Comparison of ENCODE assay signal across 1 cellular context in genomic region chr18:79801641-79802040, GRCh38.
TF ChIP-seq lines count a peak whose summit lies in the region.

No MANE protein-coding gene starts in this region.

TF ChIP-seq in IMR-90, 13 proteins besides CTCF, POLR2A, EP300 and RAD21 (continued from another document):
- TF ChIP-seq, protein P1, sequence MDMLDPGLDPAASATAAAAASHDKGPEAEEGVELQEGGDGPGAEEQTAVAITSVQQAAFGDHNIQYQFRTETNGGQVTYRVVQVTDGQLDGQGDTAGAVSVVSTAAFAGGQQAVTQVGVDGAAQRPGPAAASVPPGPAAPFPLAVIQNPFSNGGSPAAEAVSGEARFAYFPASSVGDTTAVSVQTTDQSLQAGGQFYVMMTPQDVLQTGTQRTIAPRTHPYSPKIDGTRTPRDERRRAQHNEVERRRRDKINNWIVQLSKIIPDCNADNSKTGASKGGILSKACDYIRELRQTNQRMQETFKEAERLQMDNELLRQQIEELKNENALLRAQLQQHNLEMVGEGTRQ (IDR thresholded peaks at IDR 0.05; ENCODE audit: low read depth, low read length), result no peak
- no peak for TF ChIP-seq NFE2L2 (IDR thresholded peaks at IDR 0.05; ENCODE audit: low read depth, low read length)
- no peak for TF ChIP-seq MAZ (IDR thresholded peaks at IDR 0.05; ENCODE audit: borderline replicate concordance, low read depth, low read length)
- no peak for TF ChIP-seq RFX5 (IDR thresholded peaks at IDR 0.05; ENCODE audit: low read depth, low read length)
- TF ChIP-seq SMC3 (IDR thresholded peaks at IDR 0.05; ENCODE audit: low read depth, low read length), result no peak
- no peak for TF ChIP-seq MAFK (IDR thresholded peaks at IDR 0.05; ENCODE audit: low read depth, low read length)
- no peak for TF ChIP-seq CHD1 (IDR thresholded peaks at IDR 0.05; ENCODE audit: low read depth, low read length)
- no peak for TF ChIP-seq FOS (IDR thresholded peaks at IDR 0.05; ENCODE audit: low read depth, low read length)
- TF ChIP-seq BHLHE40 (IDR thresholded peaks at IDR 0.05; ENCODE audit: low read depth, low read length), result no peak
